Comparison of ENCODE assay signal across 4 cellular contexts in the genomic region with DNA sequence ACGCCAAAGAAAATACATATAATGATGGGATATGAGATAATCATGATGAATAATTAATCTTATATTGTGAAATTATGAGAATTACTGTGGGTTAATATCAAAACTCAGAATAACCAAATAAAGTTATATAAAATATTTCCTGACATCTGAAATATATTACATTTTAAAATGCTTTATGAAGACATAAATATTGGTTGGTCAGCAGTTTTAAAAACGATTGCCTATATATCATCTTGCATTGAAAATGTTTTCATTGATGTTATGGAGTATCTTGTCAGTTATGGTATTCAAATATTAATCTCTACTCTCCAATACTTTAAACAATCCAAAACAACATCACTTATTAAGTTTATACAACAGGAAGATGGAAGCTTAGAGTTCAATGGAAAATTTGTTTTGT.
TF ChIP-seq lines count a peak whose summit lies in the region.

No MANE protein-coding gene starts in this region.

TF ChIP-seq in HepG2, 621 proteins besides CTCF, POLR2A, EP300 and RAD21 (continues in another document):
- TF ChIP-seq PHF20 (CRISPR knock-in tag; IDR thresholded peaks at IDR 0.05) (no peak), HMGA1 (CRISPR knock-in tag; conservative IDR thresholded peaks at IDR 0.05) (no peak), ZNF451 (CRISPR knock-in tag; IDR thresholded peaks at IDR 0.05) (no peak), CREB1 (IDR thresholded peaks at IDR 0.05) (no peak), CREB1 (CRISPR knock-in tag; IDR thresholded peaks at IDR 0.05) (no peak), NR2F6 (IDR thresholded peaks at IDR 0.05) (no peak), NR2F6 (CRISPR knock-in tag; IDR thresholded peaks at IDR 0.05) (no peak), ZNF205 (CRISPR knock-in tag; IDR thresholded peaks at IDR 0.05) (no peak), MAFK (conservative IDR thresholded peaks at IDR 0.05 in 1 of 2, IDR thresholded peaks at IDR 0.05 in 1 of 2; ENCODE audit: low read length in 2 of 2) (peak; percentile 15 to 54; a peak in 2 of 4 replicates)
- TF ChIP-seq, protein P1, sequence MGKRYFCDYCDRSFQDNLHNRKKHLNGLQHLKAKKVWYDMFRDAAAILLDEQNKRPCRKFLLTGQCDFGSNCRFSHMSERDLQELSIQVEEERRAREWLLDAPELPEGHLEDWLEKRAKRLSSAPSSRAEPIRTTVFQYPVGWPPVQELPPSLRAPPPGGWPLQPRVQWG (CRISPR knock-in tag; IDR thresholded peaks at IDR 0.05; ENCODE audit: borderline replicate concordance, low read depth) = no peak
- TF ChIP-seq, protein P2, sequence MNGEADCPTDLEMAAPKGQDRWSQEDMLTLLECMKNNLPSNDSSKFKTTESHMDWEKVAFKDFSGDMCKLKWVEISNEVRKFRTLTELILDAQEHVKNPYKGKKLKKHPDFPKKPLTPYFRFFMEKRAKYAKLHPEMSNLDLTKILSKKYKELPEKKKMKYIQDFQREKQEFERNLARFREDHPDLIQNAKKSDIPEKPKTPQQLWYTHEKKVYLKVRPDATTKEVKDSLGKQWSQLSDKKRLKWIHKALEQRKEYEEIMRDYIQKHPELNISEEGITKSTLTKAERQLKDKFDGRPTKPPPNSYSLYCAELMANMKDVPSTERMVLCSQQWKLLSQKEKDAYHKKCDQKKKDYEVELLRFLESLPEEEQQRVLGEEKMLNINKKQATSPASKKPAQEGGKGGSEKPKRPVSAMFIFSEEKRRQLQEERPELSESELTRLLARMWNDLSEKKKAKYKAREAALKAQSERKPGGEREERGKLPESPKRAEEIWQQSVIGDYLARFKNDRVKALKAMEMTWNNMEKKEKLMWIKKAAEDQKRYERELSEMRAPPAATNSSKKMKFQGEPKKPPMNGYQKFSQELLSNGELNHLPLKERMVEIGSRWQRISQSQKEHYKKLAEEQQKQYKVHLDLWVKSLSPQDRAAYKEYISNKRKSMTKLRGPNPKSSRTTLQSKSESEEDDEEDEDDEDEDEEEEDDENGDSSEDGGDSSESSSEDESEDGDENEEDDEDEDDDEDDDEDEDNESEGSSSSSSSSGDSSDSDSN (CRISPR knock-in tag; IDR thresholded peaks at IDR 0.05) = no peak
- TF ChIP-seq, protein P3, sequence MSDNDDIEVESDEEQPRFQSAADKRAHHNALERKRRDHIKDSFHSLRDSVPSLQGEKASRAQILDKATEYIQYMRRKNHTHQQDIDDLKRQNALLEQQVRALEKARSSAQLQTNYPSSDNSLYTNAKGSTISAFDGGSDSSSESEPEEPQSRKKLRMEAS (IDR thresholded peaks at IDR 0.05) = no peak

TF ChIP-seq in A549, 52 proteins besides CTCF, POLR2A, EP300 and RAD21:
- TF ChIP-seq MAFK (IDR thresholded peaks at IDR 0.05; ENCODE audit: partially characterized antibody) (peak; percentile 70), HEYL (CRISPR knock-in tag; IDR thresholded peaks at IDR 0.05) (no peak)
- TF ChIP-seq, protein P4, sequence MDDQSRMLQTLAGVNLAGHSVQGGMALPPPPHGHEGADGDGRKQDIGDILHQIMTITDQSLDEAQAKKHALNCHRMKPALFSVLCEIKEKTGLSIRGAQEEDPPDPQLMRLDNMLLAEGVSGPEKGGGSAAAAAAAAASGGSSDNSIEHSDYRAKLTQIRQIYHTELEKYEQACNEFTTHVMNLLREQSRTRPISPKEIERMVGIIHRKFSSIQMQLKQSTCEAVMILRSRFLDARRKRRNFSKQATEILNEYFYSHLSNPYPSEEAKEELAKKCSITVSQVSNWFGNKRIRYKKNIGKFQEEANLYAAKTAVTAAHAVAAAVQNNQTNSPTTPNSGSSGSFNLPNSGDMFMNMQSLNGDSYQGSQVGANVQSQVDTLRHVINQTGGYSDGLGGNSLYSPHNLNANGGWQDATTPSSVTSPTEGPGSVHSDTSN (IDR thresholded peaks at IDR 0.05) = no peak

TF ChIP-seq in IMR-90, 13 proteins besides CTCF, POLR2A, EP300 and RAD21:
- TF ChIP-seq RCOR1 (IDR thresholded peaks at IDR 0.05; ENCODE audit: insufficient replicate concordance, low read length) (no peak), RFX5 (IDR thresholded peaks at IDR 0.05; ENCODE audit: low read depth, low read length) (no peak), MAFK (IDR thresholded peaks at IDR 0.05; ENCODE audit: low read depth, low read length) (peak; percentile 76)

TF ChIP-seq in K562, 482 proteins besides CTCF, POLR2A, EP300 and RAD21:
- TF ChIP-seq ZKSCAN8 (CRISPR knock-in tag; IDR thresholded peaks at IDR 0.05) = no peak
- TF ChIP-seq MAFG (tag; conservative IDR thresholded peaks at IDR 0.05) = 0 out of 2 replicates have a peak, but pooled peaks have one; percentile 35
- no peak for TF ChIP-seq ZKSCAN3 (CRISPR knock-in tag; IDR thresholded peaks at IDR 0.05)
- TF ChIP-seq, protein P5, sequence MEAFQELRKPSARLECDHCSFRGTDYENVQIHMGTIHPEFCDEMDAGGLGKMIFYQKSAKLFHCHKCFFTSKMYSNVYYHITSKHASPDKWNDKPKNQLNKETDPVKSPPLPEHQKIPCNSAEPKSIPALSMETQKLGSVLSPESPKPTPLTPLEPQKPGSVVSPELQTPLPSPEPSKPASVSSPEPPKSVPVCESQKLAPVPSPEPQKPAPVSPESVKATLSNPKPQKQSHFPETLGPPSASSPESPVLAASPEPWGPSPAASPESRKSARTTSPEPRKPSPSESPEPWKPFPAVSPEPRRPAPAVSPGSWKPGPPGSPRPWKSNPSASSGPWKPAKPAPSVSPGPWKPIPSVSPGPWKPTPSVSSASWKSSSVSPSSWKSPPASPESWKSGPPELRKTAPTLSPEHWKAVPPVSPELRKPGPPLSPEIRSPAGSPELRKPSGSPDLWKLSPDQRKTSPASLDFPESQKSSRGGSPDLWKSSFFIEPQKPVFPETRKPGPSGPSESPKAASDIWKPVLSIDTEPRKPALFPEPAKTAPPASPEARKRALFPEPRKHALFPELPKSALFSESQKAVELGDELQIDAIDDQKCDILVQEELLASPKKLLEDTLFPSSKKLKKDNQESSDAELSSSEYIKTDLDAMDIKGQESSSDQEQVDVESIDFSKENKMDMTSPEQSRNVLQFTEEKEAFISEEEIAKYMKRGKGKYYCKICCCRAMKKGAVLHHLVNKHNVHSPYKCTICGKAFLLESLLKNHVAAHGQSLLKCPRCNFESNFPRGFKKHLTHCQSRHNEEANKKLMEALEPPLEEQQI (IDR thresholded peaks at IDR 0.05) = no peak
- TF ChIP-seq C11orf30 (IDR thresholded peaks at IDR 0.05; ENCODE audit: low read depth) = peak; percentile 21; the same call in 1 of the 2 replicates
- peak; percentile 80 for TF ChIP-seq ZNF316 (IDR thresholded peaks at IDR 0.05)
- TF ChIP-seq MAFF (IDR thresholded peaks at IDR 0.05; ENCODE audit: low read length) = peak; percentile 41; the same call in 1 of the 2 replicates
